In the genomic region with DNA sequence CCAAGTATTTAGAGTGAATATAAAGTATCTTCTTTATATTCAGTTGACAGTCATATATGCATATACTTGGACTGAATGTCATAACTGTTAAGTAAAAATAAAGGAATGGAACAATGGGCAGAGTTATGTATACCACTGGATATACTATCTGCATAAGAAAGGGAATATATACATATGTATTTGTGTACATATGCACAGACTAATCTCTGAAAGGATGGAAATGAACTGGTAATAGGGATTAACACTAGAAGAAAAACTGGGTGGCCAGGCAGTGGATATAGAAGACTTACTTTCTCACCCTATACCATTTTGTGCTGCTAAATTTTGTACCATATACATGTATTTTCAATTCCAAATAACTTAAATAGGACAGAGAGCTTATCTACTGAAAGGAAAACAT, we compare ENCODE assay signal across 36 cellular contexts.
DNase-seq lines count a peak whose midpoint lies in the region; ATAC-seq, FAIRE-seq and TF ChIP-seq lines count a peak whose summit lies in the region.
"Had no signal": no experiment of that assay in that cellular context is flagged by ENCODE, and none has a peak within 500 bp of the region (broad histone marks: within the 10 kb centered on the region; RNA-seq: fewer than 3 reads in every experiment).

No MANE protein-coding gene starts in this region.

- H3K4me3 ChIP-seq in cardiac muscle cell (no peak overlapping the region), heart left ventricle (no peak overlapping the region), HAP-1 (no peak overlapping the region), smooth muscle cell (no peak overlapping the region)
- H3K4me3 ChIP-seq: A549; BLaER1; BLaER1 treated with 17β-estradiol and CSF1 and Interleukin-3, amounts not matched to agents 10 nM and 100 nM had no signal

- H3K79me2 ChIP-seq in smooth muscle cell (ENCODE audit: low read depth) = peaks cover 56% of the 10 kb centered on the region

- H3K27ac Mint-ChIP-seq in T-helper 17 cell = peak overlapping the region; percentile 61
- H3K27ac Mint-ChIP-seq: B cell; CD4-positive, alpha-beta memory T cell; CD4-positive, alpha-beta T cell; CD8-positive, alpha-beta memory T cell; CD8-positive, alpha-beta T cell had no signal

- intact Hi-C loops in heart left ventricle (cut with DNase I) = no loop called here

- no peak overlapping the region for H3K4me2 ChIP-seq in smooth muscle cell
- H3K4me2 ChIP-seq: A549; BLaER1; BLaER1 treated with 17β-estradiol and CSF1 and Interleukin-3, amounts not matched to agents 10 nM and 100 nM had no signal

- H3K4me3 Mint-ChIP-seq in T-helper 17 cell = no peak overlapping the region
- H3K4me3 Mint-ChIP-seq: B cell; CD14-positive monocyte; CD4-positive, alpha-beta memory T cell; CD4-positive, alpha-beta T cell; CD4-positive, CD25-positive, alpha-beta regulatory T cell; CD8-positive, alpha-beta memory T cell; CD8-positive, alpha-beta T cell had no signal

- no peak overlapping the region for H2AFZ ChIP-seq in smooth muscle cell (ENCODE audit: low read depth)

- no peak for FAIRE-seq in urothelium cell line (lab: Jason Lieb, UNC)
- FAIRE-seq: A549, D721Med had no signal

- H3K4me1 ChIP-seq in cardiac muscle cell (ENCODE audit: low read depth) = peaks cover 23% of the 10 kb centered on the region
- H3K4me1 ChIP-seq in heart left ventricle = peaks cover 0 to 23% (median 1%) of the 10 kb centered on the region in 12 donors
- peaks cover 39% of the 10 kb centered on the region for H3K4me1 ChIP-seq in HAP-1
- no peaks in the 10 kb centered on the region for H3K4me1 ChIP-seq in smooth muscle cell (ENCODE audit: low read depth)
- H3K4me1 ChIP-seq: A549, BE2C, BLaER1, Caco-2 had no signal

- DNase-seq in cardiac muscle cell (ENCODE audit: low read depth in 1 of 2, low spot score in 1 of 2) (no peak), heart left ventricle (no peak), HAP-1 (ENCODE audit: low spot score in 2 of 2) (peak; percentile 33 to 94), T-helper 17 cell (no peak), smooth muscle cell (lab: John Stamatoyannopoulos, UW; ENCODE audit: unreplicated experiment) (no peak), HK-2 (ENCODE audit: unreplicated experiment) (no peak), urothelium cell line (ENCODE audit: low spot score) (no peak)
- DNase-seq in activated T-cell treated with anti-CD3 and anti-CD28 coated beads, Interleukin-2, amount 50 U/mL, for 48 hours = no peak
- DNase-seq: 8988T; ACHN; AML-193; BE2C; C1 segment of cervical spinal cord; Caco-2; Calu3; CD4-positive, alpha-beta memory T cell; CD4-positive, alpha-beta T cell; CD4-positive, CD25-positive, alpha-beta regulatory T cell; CD8-positive, alpha-beta memory T cell; CD8-positive, alpha-beta T cell; COR-L47; DMS 273 treated with DMSO at 0.1 percent for 48 hours; DMS153; DMS53; DMS79; DMS79 treated with DMSO at 0.1 percent for 48 hours; DND-41; EL had no signal

- H3K9ac ChIP-seq in smooth muscle cell (ENCODE audit: low read depth) = no peak overlapping the region
- H3K9ac ChIP-seq: BLaER1; BLaER1 treated with 17β-estradiol and CSF1 and Interleukin-3, amounts not matched to agents 10 nM and 100 nM had no signal

- ATAC-seq in heart left ventricle (no peak), T-helper 17 cell (no peak)
- ATAC-seq: A549; CD8-positive, alpha-beta T cell had no signal

- TF ChIP-seq CTCF in cardiac muscle cell (IDR thresholded peaks at IDR 0.05; ENCODE audit: low read depth, low read length) (no peak), heart left ventricle (IDR thresholded peaks at IDR 0.05) (no peak), smooth muscle cell (IDR thresholded peaks at IDR 0.05; ENCODE audit: borderline replicate concordance, insufficient read depth, poor library complexity, severe bottlenecking) (no peak)

- H3K4me1 Mint-ChIP-seq in T-helper 17 cell = peaks cover 17% of the 10 kb centered on the region

- H4K20me1 ChIP-seq in smooth muscle cell (ENCODE audit: low read depth) = peaks cover 69% of the 10 kb centered on the region

- no peaks in the 10 kb centered on the region for H3K27me3 ChIP-seq in cardiac muscle cell
- H3K27me3 ChIP-seq in heart left ventricle = no peaks in the 10 kb centered on the region
- H3K27me3 ChIP-seq in HAP-1 (ENCODE audit: low read depth) = no peaks in the 10 kb centered on the region
- H3K27me3 ChIP-seq in smooth muscle cell (ENCODE audit: low read depth) = no peaks in the 10 kb centered on the region
- H3K27me3 ChIP-seq: BE2C; BLaER1; BLaER1 treated with 17β-estradiol and CSF1 and Interleukin-3, amounts not matched to agents 10 nM and 100 nM had no signal

- H3K36me3 Mint-ChIP-seq in T-helper 17 cell (ENCODE audit: low read depth) = no peaks in the 10 kb centered on the region
- H3K36me3 Mint-ChIP-seq: CD4-positive, CD25-positive, alpha-beta regulatory T cell had no signal

- in situ Hi-C loops in HAP-1 (cut with MboI; ENCODE audit: low sequenced_read_pairs) = no loop called here

- no peaks in the 10 kb centered on the region for H3K9me3 ChIP-seq in cardiac muscle cell (ENCODE audit: low read depth)
- H3K9me3 ChIP-seq in heart left ventricle = no peaks in the 10 kb centered on the region
- H3K9me3 ChIP-seq in HAP-1 = no peaks in the 10 kb centered on the region
- H3K9me3 ChIP-seq in T-helper 17 cell (ENCODE audit: control insufficient read depth, low read length, poor library complexity, severe bottlenecking) = no peaks in the 10 kb centered on the region
- H3K9me3 ChIP-seq in smooth muscle cell (replicated peaks; ENCODE audit: low read depth) = no peaks in the 10 kb centered on the region
- H3K9me3 ChIP-seq: A549; BE2C; BLaER1; BLaER1 treated with 17β-estradiol and CSF1 and Interleukin-3, amounts not matched to agents 10 nM and 100 nM; Caco-2 had no signal

- H3K27ac ChIP-seq in cardiac muscle cell = peak overlapping the region; percentile 20
- no peak overlapping the region for H3K27ac ChIP-seq in heart left ventricle
- peak overlapping the region; percentile 3 for H3K27ac ChIP-seq in smooth muscle cell (ENCODE audit: low read depth)
- H3K27ac ChIP-seq: 22Rv1; A549; BLaER1; BLaER1 treated with 17β-estradiol and CSF1 and Interleukin-3, amounts not matched to agents 10 nM and 100 nM; C4-2B had no signal

- H3F3A ChIP-seq in smooth muscle cell (ENCODE audit: low read depth) = peaks cover 5% of the 10 kb centered on the region

- H3K27me3 Mint-ChIP-seq in T-helper 17 cell = no peaks in the 10 kb centered on the region
- H3K27me3 Mint-ChIP-seq: B cell; CD4-positive, alpha-beta memory T cell; CD4-positive, alpha-beta T cell; CD4-positive, CD25-positive, alpha-beta regulatory T cell; CD8-positive, alpha-beta memory T cell had no signal

- TF ChIP-seq POLR2A in heart left ventricle (IDR thresholded peaks at IDR 0.05) = no peak

- H3K36me3 ChIP-seq in cardiac muscle cell (no peaks in the 10 kb centered on the region), heart left ventricle (peaks cover 0 to 3% (median 0%) of the 10 kb centered on the region in 9 donors), HAP-1 (replicated peaks) (no peaks in the 10 kb centered on the region), smooth muscle cell (ENCODE audit: low read depth) (no peaks in the 10 kb centered on the region)
- H3K36me3 ChIP-seq: BE2C had no signal

Comparison
In these comparisons a context has a peak if more than half of its experiments do, and no peak if none do; other contexts are left out.
1. H3K27ac ChIP-seq: peak in cardiac muscle cell (single experiment) and smooth muscle cell (single experiment); none in heart left ventricle (0 of 12).
2. DNase-seq: peak in HAP-1 (2 of 2); none in cardiac muscle cell (0 of 2), heart left ventricle (0 of 5), T-helper 17 cell (0 of 3), smooth muscle cell (single experiment), HK-2 (single experiment), urothelium cell line (single experiment) and activated T-cell treated with anti-CD3 and anti-CD28 coated beads, Interleukin-2, amount 50 U/mL, for 48 hours (0 of 2).